In the genomic region with DNA sequence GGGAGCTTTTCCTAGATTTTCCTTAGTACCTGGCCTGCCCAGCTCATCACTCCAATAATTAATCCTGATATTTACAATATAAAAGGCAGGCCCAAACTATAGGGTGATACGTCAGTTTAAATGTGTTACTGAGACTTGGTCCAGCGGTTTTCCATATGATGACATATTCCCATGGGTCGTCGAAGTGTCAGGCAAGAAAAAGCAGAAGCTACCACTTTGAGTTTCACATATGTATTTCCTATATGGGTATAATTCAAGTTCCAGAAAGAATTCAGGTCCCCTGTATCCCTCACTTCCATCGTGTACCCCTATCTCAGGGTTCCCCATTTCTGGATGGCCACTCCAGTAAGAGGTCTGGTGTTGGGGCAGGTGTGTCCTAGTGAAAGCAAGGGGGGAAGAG, we compare ENCODE assay signal across 1 cellular context.
TF ChIP-seq lines count a peak whose summit lies in the region.

No MANE protein-coding gene starts in this region.

TF ChIP-seq in WTC11, 78 proteins besides CTCF, POLR2A, EP300 and RAD21 (continued from another document):
- TF ChIP-seq ZSCAN18 (CRISPR knock-in tag; IDR thresholded peaks at IDR 0.05) (no peak), NFYB (CRISPR knock-in tag; conservative IDR thresholded peaks at IDR 0.05; ENCODE audit: low read depth) (no peak), USF1 (CRISPR knock-in tag; IDR thresholded peaks at IDR 0.05) (no peak), NFE2L1 (CRISPR knock-in tag; IDR thresholded peaks at IDR 0.05) (no peak)
